In genomic region chr11:66267039-66267378, GRCh38 we compare ENCODE assay signal across 8 cellular contexts. TPM values are rescaled to one million over a fixed set of nuclear protein-coding genes. Genes with fewer than 3 reads are reported as not detected.
A peak's percentile ranks its signal among the peaks of the same experiment; 100 is the strongest.
DNase-seq lines count a peak whose midpoint lies in the region; ATAC-seq, FAIRE-seq and TF ChIP-seq lines count a peak whose summit lies in the region.

No MANE protein-coding gene starts in this region.

- no peaks in the 10 kb centered on the region for H3K27me3 ChIP-seq in KMS-11 (ENCODE audit: insufficient read depth, low read depth)

- in situ Hi-C loops in astrocyte of the spinal cord (cut with HindIII; ENCODE audit: low sequenced_read_pairs) = no loop called here

- intact Hi-C loops in kidney (cut with DNase I) = no loop called here

- DNase-seq in astrocyte of the spinal cord (ENCODE audit: low read depth, low spot score) (no peak), kidney (no peak), substantia nigra (lab: John Stamatoyannopoulos, UW) (no peak), GDM1 (lab: John Stamatoyannopoulos, UW) (no peak)
- no peak for DNase-seq in stimulated activated CD4-positive, alpha-beta T cell treated with anti-CD3 and anti-CD28 coated beads, Interleukin-4, amount 100 ng/mL, for 24 hours

- FAIRE-seq in kidney (lab: Jason Lieb, UNC) = no peak

- peaks cover 31% of the 10 kb centered on the region for H3K79me2 ChIP-seq in KMS-11 (ENCODE audit: insufficient read depth, low read depth)

- H4K20me1 ChIP-seq in KMS-11 (ENCODE audit: insufficient read depth) = no peaks in the 10 kb centered on the region

- no peak for TF ChIP-seq CTCF in KMS-11 (conservative IDR thresholded peaks at IDR 0.05; ENCODE audit: low read depth, low read length)
- no peak for TF ChIP-seq CTCF in astrocyte of the spinal cord (IDR thresholded peaks at IDR 0.05; ENCODE audit: low read depth, low read length)
- no peak for TF ChIP-seq CTCF in kidney (IDR thresholded peaks at IDR 0.05; ENCODE audit: borderline replicate concordance, extremely low read depth, insufficient read depth)

- H3K9me3 ChIP-seq in kidney (ENCODE audit: control insufficient read depth in 1 of 2, low read length in 2 of 2) = no peaks in the 10 kb centered on the region

- H3K9ac ChIP-seq in KMS-11 (no peak overlapping the region), kidney (ENCODE audit: low read length in 2 of 2) (peak overlapping the region; percentile 17 to 51)

- H3K4me2 ChIP-seq in KMS-11 = peak overlapping the region; percentile 45; the same call in 1 of the 2 replicates

- H3K4me3 ChIP-seq in KMS-11 (IDR thresholded peaks at IDR 0.05; ENCODE audit: insufficient read depth, low read depth, low read length) (no peak overlapping the region), astrocyte of the spinal cord (ENCODE audit: low read depth, low read length) (peak overlapping the region; percentile 66), kidney (ENCODE audit: low read length in 2 of 2) (peak overlapping the region; percentile 65 to 92)

- H3K4me1 ChIP-seq in KMS-11 (ENCODE audit: low read depth, poor library complexity, severe bottlenecking) = peaks cover 21% of the 10 kb centered on the region
- peaks cover 6 to 13% of the 10 kb centered on the region in 2 donors for H3K4me1 ChIP-seq in kidney (ENCODE audit: control insufficient read depth in 1 of 2, insufficient read depth in 1 of 2, low read depth in 1 of 2, low read length in 2 of 2)

- H2AFZ ChIP-seq in KMS-11 (ENCODE audit: low read depth) = no peak overlapping the region

- ATAC-seq in HG03439 (IDR thresholded peaks at IDR 0.05; ENCODE audit: unreplicated experiment) = no peak
- no peak for ATAC-seq in GM21528 (IDR thresholded peaks at IDR 0.05; ENCODE audit: low FRiP score, unreplicated experiment)

- H3K36me3 ChIP-seq in KMS-11 (ENCODE audit: insufficient read depth) = no peaks in the 10 kb centered on the region
- H3K36me3 ChIP-seq in kidney (ENCODE audit: control insufficient read depth in 1 of 2, insufficient read depth in 2 of 2, low read length in 2 of 2) = peaks cover 3 to 9% of the 10 kb centered on the region in 2 donors

- H3K27ac ChIP-seq in KMS-11 (no peak overlapping the region), kidney (ENCODE audit: low read depth in 2 of 2, low read length in 2 of 2) (peak overlapping the region; percentile 32 to 99), substantia nigra (ENCODE audit: low read depth, low read length, poor library complexity, severe bottlenecking) (peak overlapping the region; percentile 92)

RNA-seq across cellular contexts. Expression of gene RAB1B, which starts 1.4 kb away (rescaled TPM):
- 153 TPM for total RNA-seq in kidney
- 197 TPM for polyA plus RNA-seq in kidney (ENCODE audit: insufficient read depth, low read depth, low replicate concordance)

RNA-seq across cellular contexts. Expression of gene KLC2, which starts 9.5 kb away (rescaled TPM):
- 30.6 TPM for total RNA-seq in kidney
- 16.2 TPM for polyA plus RNA-seq in kidney (ENCODE audit: insufficient read depth, low read depth, low replicate concordance)

RNA-seq across cellular contexts. Expression of gene CNIH2, which starts 11.0 kb away (rescaled TPM):
- 0.63 TPM for total RNA-seq in kidney
- not detected for polyA plus RNA-seq in kidney (ENCODE audit: insufficient read depth, low read depth, low replicate concordance)

RNA-seq across cellular contexts. Expression of gene YIF1A, which starts 21.9 kb away (rescaled TPM):
- total RNA-seq in kidney = 92.1 TPM
- polyA plus RNA-seq in kidney (ENCODE audit: insufficient read depth, low read depth, low replicate concordance) = 115 TPM

RNA-seq across cellular contexts. Expression of gene TMEM151A, which starts 24.7 kb away (rescaled TPM):
- total RNA-seq in kidney = 0.19 TPM
- not detected for polyA plus RNA-seq in kidney (ENCODE audit: insufficient read depth, low read depth, low replicate concordance)
